Comparison of ENCODE assay signal across 12 cellular contexts in genomic region chr17:65018612-65019290, GRCh38. TPM values are rescaled to one million over a fixed set of nuclear protein-coding genes. Genes with fewer than 3 reads are reported as not detected.
A peak's percentile ranks its signal among the peaks of the same experiment; 100 is the strongest.
DNase-seq lines count a peak whose midpoint lies in the region; ATAC-seq and TF ChIP-seq lines count a peak whose summit lies in the region.
"Had no signal": no experiment of that assay in that cellular context is flagged by ENCODE, and none has a peak within 500 bp of the region (broad histone marks: within the 10 kb centered on the region; RNA-seq: fewer than 3 reads in every experiment).

No MANE protein-coding gene starts in this region.

- intact Hi-C loops in tibial artery (cut with DNase I; ENCODE audit: low total_unique reads), result no loop called here

- H3K9me2 ChIP-seq in Karpas-422 (replicated peaks; ENCODE audit: insufficient read depth, low read length), result no peaks in the 10 kb centered on the region

- no peak overlapping the region for H3K4me2 ChIP-seq in Karpas-422 (ENCODE audit: low read depth, low read length, poor library complexity, severe bottlenecking)

- H3K27ac ChIP-seq in Karpas-422 (ENCODE audit: low read length) (peak overlapping the region; percentile 54; the same call in 1 of the 2 replicates), caudate nucleus (ENCODE audit: low read depth, low read length) (peak overlapping the region; percentile 37), tibial artery (peak overlapping the region; percentile 57 to 63)
- H3K27ac ChIP-seq: upper lobe of right lung had no signal

- peaks cover 45% of the 10 kb centered on the region for H3K4me1 ChIP-seq in Karpas-422 (ENCODE audit: low read length)
- peaks cover 0 to 77% (median 41%) of the 10 kb centered on the region in 4 donors for H3K4me1 ChIP-seq in tibial artery

- H3K9me3 ChIP-seq in Karpas-422 (ENCODE audit: low read length) (no peaks in the 10 kb centered on the region), tibial artery (no peaks in the 10 kb centered on the region)
- H3K9me3 ChIP-seq: upper lobe of right lung had no signal

- H2AFZ ChIP-seq in Karpas-422 (ENCODE audit: low read length), result no peak overlapping the region

- peaks cover 89% of the 10 kb centered on the region for H3K36me3 ChIP-seq in Karpas-422 (ENCODE audit: insufficient read depth, low read length)
- peaks cover 0 to 5% (median 0%) of the 10 kb centered on the region in 3 donors for H3K36me3 ChIP-seq in tibial artery

- TF ChIP-seq CTCF in mesothelial cell of epicardium (IDR thresholded peaks at IDR 0.05; ENCODE audit: unreplicated experiment), result no peak
- TF ChIP-seq CTCF in tibial artery (IDR thresholded peaks at IDR 0.05), result no peak

- no peaks in the 10 kb centered on the region for H3K27me3 ChIP-seq in Karpas-422 (ENCODE audit: low read length)
- no peaks in the 10 kb centered on the region for H3K27me3 ChIP-seq in tibial artery
- H3K27me3 ChIP-seq: upper lobe of right lung had no signal

- peaks cover 89% of the 10 kb centered on the region for H3K79me2 ChIP-seq in Karpas-422 (ENCODE audit: low read length)

- no peaks in the 10 kb centered on the region for H4K20me1 ChIP-seq in Karpas-422 (ENCODE audit: insufficient read depth, low read depth, low read length)

- H3K36me3 Mint-ChIP-seq in mesothelial cell of epicardium, result peaks cover 28% of the 10 kb centered on the region

- H3K4me3 ChIP-seq in Karpas-422 (ENCODE audit: low read length), result no peak overlapping the region
- H3K4me3 ChIP-seq in tibial artery, result peak overlapping the region in 1 of 2 donors; percentile 12
- H3K4me3 ChIP-seq: upper lobe of right lung had no signal

- peak overlapping the region; percentile 74 for H3K27ac Mint-ChIP-seq in mesothelial cell of epicardium

- no peak overlapping the region for H3K4me3 Mint-ChIP-seq in mesothelial cell of epicardium

- H3K9ac ChIP-seq in Karpas-422 (ENCODE audit: low read length), result no peak overlapping the region

- ATAC-seq in HG02885 (IDR thresholded peaks at IDR 0.05; ENCODE audit: poor library complexity, unreplicated experiment), result no peak
- ATAC-seq in HG02678 (IDR thresholded peaks at IDR 0.05; ENCODE audit: unreplicated experiment), result no peak
- ATAC-seq: upper lobe of right lung had no signal

- no peaks in the 10 kb centered on the region for H3K27me3 Mint-ChIP-seq in mesothelial cell of epicardium (ENCODE audit: low read depth)

- H3K4me1 Mint-ChIP-seq in mesothelial cell of epicardium, result peaks cover 33% of the 10 kb centered on the region

- DNase-seq in Karpas-422 (no peak), caudate nucleus (lab: John Stamatoyannopoulos, UW) (no peak), mesothelial cell of epicardium (ENCODE audit: low spot score in 2 of 2, unreplicated experiment in 2 of 2) (no peak), tibial artery (no peak), NCI-H2171 treated with DMSO at 0.1 percent for 48 hours (lab: John Stamatoyannopoulos, UW) (no peak)
- DNase-seq: DMS53; NCI-H446 treated with DMSO at 0.1 percent for 48 hours; stimulated activated CD4-positive, alpha-beta T cell treated with anti-CD3 and anti-CD28 coated beads, Interleukin-4, amount 100 ng/mL, for 1 hour; SW 1271; upper lobe of right lung had no signal

- H3K9me3 Mint-ChIP-seq in mesothelial cell of epicardium, result no peaks in the 10 kb centered on the region

RNA-seq across cellular contexts. Expression of gene GNA13, which starts 37.8 kb away (rescaled TPM):
- 123 and 352 TPM in 2 replicates for total RNA-seq in Karpas-422 (2014; rRNA removed; shearing (Covaris generic); ENCODE audit: low replicate concordance)
- 36.2 to 37.7 TPM (median 37.7 TPM) in 3 replicates for total RNA-seq in mesothelial cell of epicardium
